8 cellular contexts compared by ENCODE assay signal in the genomic region with DNA sequence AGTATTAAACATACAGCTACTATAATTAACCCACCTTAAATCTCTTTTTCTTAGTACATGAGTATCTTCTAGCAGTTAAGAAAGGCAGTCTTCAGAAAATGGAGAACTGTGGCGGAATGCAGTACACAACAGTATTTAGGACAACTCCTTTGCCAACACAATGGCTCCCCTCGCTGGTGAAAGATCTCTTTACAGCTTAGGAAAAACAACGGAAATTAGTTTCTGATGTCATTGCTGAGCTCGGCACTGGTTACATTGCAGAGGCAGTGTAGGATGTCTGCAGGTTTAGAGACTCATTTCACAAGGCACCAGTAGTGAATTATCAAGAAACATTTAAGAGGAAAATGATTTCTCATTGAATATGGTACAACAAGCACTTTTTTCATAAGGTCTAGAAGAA. TPM values are rescaled to one million over a fixed set of nuclear protein-coding genes. Genes with fewer than 3 reads are reported as not detected.
DNase-seq lines count a peak whose midpoint lies in the region; ATAC-seq and TF ChIP-seq lines count a peak whose summit lies in the region.

No MANE protein-coding gene starts in this region.

- ATAC-seq in GM18868 (IDR thresholded peaks at IDR 0.05; ENCODE audit: unreplicated experiment) (peak; percentile 89), GM21619 (IDR thresholded peaks at IDR 0.05; ENCODE audit: unreplicated experiment) (no peak), HG02763 (IDR thresholded peaks at IDR 0.05; ENCODE audit: unreplicated experiment) (no peak)

- H3K4me1 Mint-ChIP-seq in mesothelial cell of epicardium, result no peaks in the 10 kb centered on the region

- DNase-seq in CD1c-positive myeloid dendritic cell (ENCODE audit: extremely low spot score) (peak; percentile 23), RKO (ENCODE audit: low spot score) (peak; percentile 75), choroid plexus epithelial cell (ENCODE audit: low read depth) (peak; percentile 92), mesothelial cell of epicardium (ENCODE audit: low spot score in 2 of 2, unreplicated experiment in 2 of 2) (no peak), activated gamma-delta T cell treated with Interleukin-2 at 50 U/mL for 16 hours (no peak)

- no peak overlapping the region for H3K4me3 ChIP-seq in choroid plexus epithelial cell (ENCODE audit: low read depth, low read length)

- H3K9me3 Mint-ChIP-seq in mesothelial cell of epicardium, result no peaks in the 10 kb centered on the region

- H3K27ac Mint-ChIP-seq in mesothelial cell of epicardium, result no peak overlapping the region

- peak; percentile 79 for TF ChIP-seq CTCF in choroid plexus epithelial cell (conservative IDR thresholded peaks at IDR 0.05; ENCODE audit: low read depth, low read length)
- TF ChIP-seq CTCF in mesothelial cell of epicardium (IDR thresholded peaks at IDR 0.05; ENCODE audit: unreplicated experiment), result peak; percentile 22

- no peak overlapping the region for H3K4me3 Mint-ChIP-seq in mesothelial cell of epicardium

- H3K27me3 Mint-ChIP-seq in mesothelial cell of epicardium (ENCODE audit: low read depth), result no peaks in the 10 kb centered on the region

- peaks cover 27% of the 10 kb centered on the region for H3K36me3 Mint-ChIP-seq in mesothelial cell of epicardium

RNA-seq across cellular contexts. Expression of gene GLRX3, which starts 43.4 kb away (rescaled TPM):
- 70.0 to 76.8 TPM (median 74.6 TPM) in 3 replicates for total RNA-seq in mesothelial cell of epicardium

Comparison
In these comparisons a context has a peak if more than half of its experiments do, and no peak if none do; other contexts are left out.
1. DNase-seq: peak in CD1c-positive myeloid dendritic cell (single experiment), RKO (single experiment) and choroid plexus epithelial cell (single experiment); none in mesothelial cell of epicardium (0 of 2) and activated gamma-delta T cell treated with Interleukin-2 at 50 U/mL for 16 hours (single experiment).